20 cellular contexts compared by ENCODE assay signal in the genomic region with DNA sequence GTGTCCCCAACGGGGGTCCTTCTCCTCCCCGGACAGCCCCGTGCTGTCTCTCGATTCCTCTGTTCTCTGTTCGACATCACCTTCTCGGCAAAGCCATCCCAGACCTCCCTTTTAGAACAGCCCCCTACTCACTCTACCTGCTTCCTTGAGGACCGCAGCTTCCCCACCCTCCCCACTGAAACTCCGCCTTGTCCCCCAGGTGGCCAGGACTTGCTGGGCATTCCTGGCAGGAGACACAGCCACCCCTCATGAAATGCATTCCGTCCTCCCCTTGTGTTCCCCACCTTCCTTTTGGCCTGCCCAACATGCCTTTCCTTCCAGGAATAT. TPM values are rescaled to one million over a fixed set of nuclear protein-coding genes. Genes with fewer than 3 reads are reported as not detected.
DNase-seq lines count a peak whose midpoint lies in the region; ATAC-seq and TF ChIP-seq lines count a peak whose summit lies in the region.
"Had no signal": no experiment of that assay in that cellular context is flagged by ENCODE, and none has a peak within 500 bp of the region (broad histone marks: within the 10 kb centered on the region; RNA-seq: fewer than 3 reads in every experiment).

No MANE protein-coding gene starts in this region.

- no peak overlapping the region for H3K23ac ChIP-seq in neuronal stem cell (ENCODE audit: low read depth, low read length, poor library complexity)

- H2AK5ac ChIP-seq in neuronal stem cell (ENCODE audit: low read depth, low read length), result no peak overlapping the region

- WGBS in heart left ventricle, 4 donors, result 56 to 73% (median 65%) methylated on average over 8 to 9 of the region's 9 CpGs
- no CpG with 5 or more reads among the region's 9 CpGs for WGBS in neuronal stem cell (ENCODE audit: extremely low coverage in 2 of 2, insufficient read length in 2 of 2, insufficient replicate concordance in 1 of 2), 2 donors

- H3K4me1 Mint-ChIP-seq in activated naive CD8-positive, alpha-beta T cell treated with anti-CD3 and anti-CD28 coated beads, Interleukin-2, amount 50 U/mL, for 24 hours, result no peaks in the 10 kb centered on the region

- no peak overlapping the region for H3K4me3 Mint-ChIP-seq in activated naive CD8-positive, alpha-beta T cell treated with anti-CD3 and anti-CD28 coated beads, Interleukin-2, amount 50 U/mL, for 24 hours

- no peaks in the 10 kb centered on the region for H3K79me1 ChIP-seq in neuronal stem cell (ENCODE audit: low read depth, low read length)

- peaks cover 0 to 5% (median 0%) of the 10 kb centered on the region in 9 donors for H3K27me3 ChIP-seq in heart left ventricle
- no peaks in the 10 kb centered on the region for H3K27me3 ChIP-seq in SJSA1 (replicated peaks)
- H3K27me3 ChIP-seq in neuronal stem cell (ENCODE audit: control insufficient read depth in 3 of 3, insufficient read depth in 3 of 3, low read depth in 1 of 3, low read length in 3 of 3), result peaks cover 0 to 13% (median 0%) of the 10 kb centered on the region in 3 experiments

- H3K36me3 ChIP-seq in heart left ventricle, result no peaks in the 10 kb centered on the region
- H3K36me3 ChIP-seq in SJSA1, result no peaks in the 10 kb centered on the region
- no peaks in the 10 kb centered on the region for H3K36me3 ChIP-seq in neuronal stem cell (replicated peaks in 1 of 2; ENCODE audit: control insufficient read depth in 2 of 2, insufficient read depth in 2 of 2, low read length in 2 of 2)

- no peak overlapping the region for H2BK5ac ChIP-seq in neuronal stem cell (ENCODE audit: low read length)

- H3K27ac ChIP-seq in heart left ventricle (no peak overlapping the region), SJSA1 (peak overlapping the region; percentile 96), neuronal stem cell (replicated peaks; ENCODE audit: low read length) (no peak overlapping the region)

- TF ChIP-seq CTCF in heart left ventricle (IDR thresholded peaks at IDR 0.05), result no peak

- H2BK12ac ChIP-seq in neuronal stem cell (ENCODE audit: low read length), result no peak overlapping the region

- ATAC-seq in left ventricle myocardium superior, result no peak
- ATAC-seq in heart left ventricle, result no peak
- ATAC-seq in activated naive CD8-positive, alpha-beta T cell treated with anti-CD3 and anti-CD28 coated beads, Interleukin-2, amount 50 U/mL, for 24 hours, result no peak
- ATAC-seq: HCT116 had no signal

- H3K4ac ChIP-seq in neuronal stem cell (ENCODE audit: low read length), result no peak overlapping the region

- H3K4me1 ChIP-seq in heart left ventricle (no peaks in the 10 kb centered on the region), SJSA1 (replicated peaks) (peaks cover 72% of the 10 kb centered on the region), neuronal stem cell (ENCODE audit: control insufficient read depth in 2 of 2, insufficient read depth in 1 of 2, low read depth in 1 of 2, low read length in 2 of 2) (no peaks in the 10 kb centered on the region)

- H3K14ac ChIP-seq in neuronal stem cell (ENCODE audit: low read length), result peak overlapping the region; percentile 74

- H3K36me3 Mint-ChIP-seq in activated naive CD8-positive, alpha-beta T cell treated with anti-CD3 and anti-CD28 coated beads, Interleukin-2, amount 50 U/mL, for 24 hours (ENCODE audit: low read depth), result no peaks in the 10 kb centered on the region

- H3K27ac Mint-ChIP-seq in activated naive CD8-positive, alpha-beta T cell treated with anti-CD3 and anti-CD28 coated beads, Interleukin-2, amount 50 U/mL, for 24 hours, result no peak overlapping the region

- no peak overlapping the region for H2BK120ac ChIP-seq in neuronal stem cell (ENCODE audit: low read depth, low read length)

- no peaks in the 10 kb centered on the region for H3K27me3 Mint-ChIP-seq in activated naive CD8-positive, alpha-beta T cell treated with anti-CD3 and anti-CD28 coated beads, Interleukin-2, amount 50 U/mL, for 24 hours

- H3K4me3 ChIP-seq in heart left ventricle (no peak overlapping the region), SJSA1 (no peak overlapping the region), neuronal stem cell (ENCODE audit: low read length in 2 of 2) (no peak overlapping the region)

- peak; percentile 13 for DNase-seq in left ventricle myocardium superior
- no peak for DNase-seq in heart left ventricle
- no peak for DNase-seq in SJSA1 (ENCODE audit: low read depth in 1 of 2, low spot score in 2 of 2)
- DNase-seq in neuronal stem cell (ENCODE audit: low spot score), result no peak
- no peak for DNase-seq in activated naive CD8-positive, alpha-beta T cell treated with anti-CD3 and anti-CD28 coated beads, Interleukin-2, amount 50 U/mL, for 24 hours
- DNase-seq in NAMALWA (ENCODE audit: low spot score), result no peak
- DNase-seq in stimulated activated CD4-positive, alpha-beta T cell treated with anti-CD3 and anti-CD28 coated beads, Interleukin-15, amount 100 ng/mL, for 24 hours, result no peak
- DNase-seq: EL, KBM-7, MM.1S, NCI-H1092, NCI-H1436 treated with DMSO at 0.1 percent for 48 hours, NCI-H2029, NCI-H345, NCI-H524, NCI-H82, Right ventricle myocardium superior, T-helper 1 cell had no signal

- H4K91ac ChIP-seq in neuronal stem cell (ENCODE audit: low read depth, low read length, poor library complexity), result no peak overlapping the region

- H3K9ac ChIP-seq in neuronal stem cell (ENCODE audit: low read depth, low read length, poor library complexity), result no peak overlapping the region

- intact Hi-C loops in left ventricle myocardium superior (cut with micrococcal nuclease) (no loop called here), heart left ventricle (cut with DNase I) (loop anchor here in 1 of 10 donors (5.0 kb wide), 1 partner anchor 78 kb away; no protein-coding TSS in a partner anchor)

- no peak overlapping the region for H2BK15ac ChIP-seq in neuronal stem cell (ENCODE audit: low read length)

- no peak overlapping the region for H4K8ac ChIP-seq in neuronal stem cell (ENCODE audit: low read depth, low read length)

- H3K4me2 ChIP-seq in neuronal stem cell (ENCODE audit: insufficient read depth, low read length, poor library complexity, severe bottlenecking), result no peak overlapping the region

- no peak for TF ChIP-seq POLR2A in heart left ventricle (IDR thresholded peaks at IDR 0.05)

- H3K9me3 ChIP-seq in heart left ventricle, result no peaks in the 10 kb centered on the region
- H3K9me3 ChIP-seq in SJSA1 (replicated peaks), result no peaks in the 10 kb centered on the region
- no peaks in the 10 kb centered on the region for H3K9me3 ChIP-seq in neuronal stem cell (replicated peaks in 1 of 2; ENCODE audit: control insufficient read depth in 2 of 2, insufficient read depth in 1 of 2, low read depth in 1 of 2, low read length in 2 of 2)

- no peak overlapping the region for H2AFZ ChIP-seq in neuronal stem cell (ENCODE audit: low read length)

- H3K18ac ChIP-seq in neuronal stem cell (ENCODE audit: low read length), result peak overlapping the region; percentile 84

- H3K9me3 Mint-ChIP-seq in activated naive CD8-positive, alpha-beta T cell treated with anti-CD3 and anti-CD28 coated beads, Interleukin-2, amount 50 U/mL, for 24 hours, result no peaks in the 10 kb centered on the region

RNA-seq across cellular contexts. Expression of a gene that starts 34.8 kb away (rescaled TPM):
- total RNA-seq in left ventricle myocardium superior, result not detected
- total RNA-seq in heart left ventricle, result under 1 TPM in 1 of 9 donors, not detected in 8; 0.11 TPM
- not detected for polyA plus RNA-seq in heart left ventricle
- 1.5 and 4.6 TPM in 2 replicates for total RNA-seq in SJSA1 (2014; rRNA removed; shearing (Covaris generic))
- polyA plus RNA-seq in neuronal stem cell (2013, experiment 1 of 2), result 0.22 TPM
- 0.15 TPM for polyA plus RNA-seq in neuronal stem cell (2013, experiment 2 of 2)
- total RNA-seq: HT1080, Right ventricle myocardium superior had no signal

RNA-seq across cellular contexts. Expression of a gene that starts 47.2 kb away (rescaled TPM):
- total RNA-seq in left ventricle myocardium superior (1.2 TPM), heart left ventricle (1 to 10 TPM in 1 of 9 donors, under 1 TPM in 6, not detected in 2; 0.13 to 4.8 (median 0.29) TPM)
- under 1 TPM; 0.23 to 0.26 TPM for polyA plus RNA-seq in heart left ventricle
- total RNA-seq in SJSA1 (2014; rRNA removed; shearing (Covaris generic)), result 130 and 165 TPM in 2 replicates
- polyA plus RNA-seq in neuronal stem cell (2013, experiment 1 of 2), result 6.7 TPM
- polyA plus RNA-seq in neuronal stem cell (2013, experiment 2 of 2), result 6.7 TPM
- total RNA-seq: HT1080, Right ventricle myocardium superior had no signal

Comparison
In these comparisons a context has a peak if more than half of its experiments do, and no peak if none do; other contexts are left out.
1. RNA of a gene that starts 47.2 kb away (total RNA-seq): 130 to 165 TPM in SJSA1; 1.2 TPM in left ventricle myocardium superior (single experiment) and 0.13 to 4.8 TPM in heart left ventricle; every median in the first group is over 10 times any median in the second.